ENCODE assay signal across 14 cellular contexts in genomic region chr1:125085720-125086591, GRCh38.
A peak's percentile ranks its signal among the peaks of the same experiment; 100 is the strongest.
DNase-seq lines count a peak whose midpoint lies in the region; ATAC-seq and TF ChIP-seq lines count a peak whose summit lies in the region.
"Had no signal": no experiment of that assay in that cellular context is flagged by ENCODE, and none has a peak within 500 bp of the region (broad histone marks: within the 10 kb centered on the region; RNA-seq: fewer than 3 reads in every experiment).

No MANE protein-coding gene starts in this region.

- intact Hi-C loops in posterior vena cava (cut with DNase I) = no loop called here

- POLR2A ChIA-PET in activated CD4-positive, alpha-beta memory T cell treated with anti-CD3 and anti-CD28 coated beads, Interleukin-2, amount 10 ng/mL, durations not matched to agents 7 days and 5 days (lab: Charles Lee) = no interaction called here

- TF ChIP-seq CTCF in chondrocyte (IDR thresholded peaks at IDR 0.05) = no peak
- TF ChIP-seq CTCF in type B pancreatic cell (conservative IDR thresholded peaks at IDR 0.05) = no peak

- peak; percentile 4 for DNase-seq in activated T-cell treated with anti-CD3 and anti-CD28 coated beads, Interleukin-2, amount 50 U/mL, for 1 hour
- DNase-seq in activated T-cell treated with anti-CD3 and anti-CD28 coated beads, Interleukin-2, amount 50 U/mL, for 72 hours = no peak
- DNase-seq in chondrocyte (ENCODE audit: low spot score) = peak; percentile 44
- DNase-seq in posterior vena cava (ENCODE audit: low spot score) = peak; percentile 58
- peak; percentile 58 for DNase-seq in type B pancreatic cell (ENCODE audit: extremely low spot score, unreplicated experiment)
- DNase-seq in activated CD4-positive, alpha-beta memory T cell treated with anti-CD3 and anti-CD28 coated beads, Interleukin-2, amount 10 ng/mL, durations not matched to agents 7 days and 5 days = no peak
- no peak for DNase-seq in HK-2 (ENCODE audit: unreplicated experiment)
- no peak for DNase-seq in NCI-H1694 treated with DMSO at 0.1 percent for 48 hours (lab: John Stamatoyannopoulos, UW)
- DNase-seq: CD8-positive, alpha-beta T cell; COR-L47; DMS153; DND-41; GDM1 had no signal

- CTCF ChIA-PET in activated CD4-positive, alpha-beta memory T cell treated with anti-CD3 and anti-CD28 coated beads, Interleukin-2, amount 10 ng/mL, durations not matched to agents 7 days and 5 days (lab: Charles Lee) = no interaction called here

- H3K4me1 Mint-ChIP-seq in activated T-cell treated with anti-CD3 and anti-CD28 coated beads, Interleukin-2, amount 50 U/mL, for 72 hours (ENCODE audit: low read depth) = no peaks in the 10 kb centered on the region
- H3K4me1 Mint-ChIP-seq in chondrocyte (ENCODE audit: low read depth) (no peaks in the 10 kb centered on the region), type B pancreatic cell (ENCODE audit: unreplicated experiment) (no peaks in the 10 kb centered on the region)
- no peaks in the 10 kb centered on the region for H3K4me1 Mint-ChIP-seq in activated CD4-positive, alpha-beta memory T cell treated with anti-CD3 and anti-CD28 coated beads, Interleukin-2, amount 10 ng/mL, durations not matched to agents 7 days and 5 days
- H3K4me1 Mint-ChIP-seq: CD14-positive monocyte had no signal

- no peak overlapping the region for H3K4me3 Mint-ChIP-seq in activated T-cell treated with anti-CD3 and anti-CD28 coated beads, Interleukin-2, amount 50 U/mL, for 72 hours
- H3K4me3 Mint-ChIP-seq in chondrocyte (ENCODE audit: unreplicated experiment) (no peak overlapping the region), type B pancreatic cell (no peak overlapping the region)
- H3K4me3 Mint-ChIP-seq in activated CD4-positive, alpha-beta memory T cell treated with anti-CD3 and anti-CD28 coated beads, Interleukin-2, amount 10 ng/mL, durations not matched to agents 7 days and 5 days = no peak overlapping the region
- H3K4me3 Mint-ChIP-seq: CD14-positive monocyte; CD8-positive, alpha-beta T cell had no signal

- H3K27me3 Mint-ChIP-seq in activated T-cell treated with anti-CD3 and anti-CD28 coated beads, Interleukin-2, amount 50 U/mL, for 72 hours (ENCODE audit: low read depth) = no peaks in the 10 kb centered on the region
- H3K27me3 Mint-ChIP-seq in chondrocyte (ENCODE audit: low read depth) = no peaks in the 10 kb centered on the region
- no peaks in the 10 kb centered on the region for H3K27me3 Mint-ChIP-seq in type B pancreatic cell
- H3K27me3 Mint-ChIP-seq in activated CD4-positive, alpha-beta memory T cell treated with anti-CD3 and anti-CD28 coated beads, Interleukin-2, amount 10 ng/mL, durations not matched to agents 7 days and 5 days = no peaks in the 10 kb centered on the region

- peaks cover 39 to 41% of the 10 kb centered on the region in 2 donors for H3K9me3 Mint-ChIP-seq in activated T-cell treated with anti-CD3 and anti-CD28 coated beads, Interleukin-2, amount 50 U/mL, for 72 hours
- H3K9me3 Mint-ChIP-seq in chondrocyte (ENCODE audit: low read depth) (peaks cover 45% of the 10 kb centered on the region), type B pancreatic cell (peaks cover 6% of the 10 kb centered on the region)
- H3K9me3 Mint-ChIP-seq in activated CD4-positive, alpha-beta memory T cell treated with anti-CD3 and anti-CD28 coated beads, Interleukin-2, amount 10 ng/mL, durations not matched to agents 7 days and 5 days = peaks cover 40% of the 10 kb centered on the region

- H3K36me3 Mint-ChIP-seq in activated T-cell treated with anti-CD3 and anti-CD28 coated beads, Interleukin-2, amount 50 U/mL, for 72 hours (ENCODE audit: insufficient read depth in 2 of 2) = peaks cover 43 to 46% of the 10 kb centered on the region in 2 donors
- H3K36me3 Mint-ChIP-seq in chondrocyte (ENCODE audit: low read depth) = peaks cover 9% of the 10 kb centered on the region
- H3K36me3 Mint-ChIP-seq in type B pancreatic cell = no peaks in the 10 kb centered on the region
- H3K36me3 Mint-ChIP-seq in activated CD4-positive, alpha-beta memory T cell treated with anti-CD3 and anti-CD28 coated beads, Interleukin-2, amount 10 ng/mL, durations not matched to agents 7 days and 5 days (ENCODE audit: low read depth) = peaks cover 33% of the 10 kb centered on the region
- H3K36me3 Mint-ChIP-seq: CD14-positive monocyte had no signal

- ATAC-seq in activated T-cell treated with anti-CD3 and anti-CD28 coated beads, Interleukin-2, amount 50 U/mL, for 72 hours (replicated peaks in 1 of 2) = no peak
- ATAC-seq: CD8-positive, alpha-beta T cell had no signal

- H3K27ac Mint-ChIP-seq in activated T-cell treated with anti-CD3 and anti-CD28 coated beads, Interleukin-2, amount 50 U/mL, for 72 hours = no peak overlapping the region
- H3K27ac Mint-ChIP-seq in chondrocyte (ENCODE audit: unreplicated experiment) (no peak overlapping the region), type B pancreatic cell (no peak overlapping the region)
- H3K27ac Mint-ChIP-seq in activated CD4-positive, alpha-beta memory T cell treated with anti-CD3 and anti-CD28 coated beads, Interleukin-2, amount 10 ng/mL, durations not matched to agents 7 days and 5 days = no peak overlapping the region
- H3K27ac Mint-ChIP-seq: CD14-positive monocyte; CD8-positive, alpha-beta T cell had no signal

Comparison
In these comparisons a context has a peak if more than half of its experiments do, and no peak if none do; other contexts are left out.
1. DNase-seq: peak in activated T-cell treated with anti-CD3 and anti-CD28 coated beads, Interleukin-2, amount 50 U/mL, for 1 hour (single experiment), chondrocyte (single experiment), posterior vena cava (single experiment) and type B pancreatic cell (single experiment); none in activated T-cell treated with anti-CD3 and anti-CD28 coated beads, Interleukin-2, amount 50 U/mL, for 72 hours (0 of 2), activated CD4-positive, alpha-beta memory T cell treated with anti-CD3 and anti-CD28 coated beads, Interleukin-2, amount 10 ng/mL, durations not matched to agents 7 days and 5 days (single experiment), HK-2 (single experiment) and NCI-H1694 treated with DMSO at 0.1 percent for 48 hours (single experiment).